ENCODE assay signal across 2 cellular contexts in genomic region chr6:143021543-143021942, GRCh38.
TF ChIP-seq lines count a peak whose summit lies in the region.

No MANE protein-coding gene starts in this region.

TF ChIP-seq in HepG2, 621 proteins besides CTCF, POLR2A, EP300 and RAD21:
- TF ChIP-seq MAFF (IDR thresholded peaks at IDR 0.05; ENCODE audit: low read depth, low read length) (peak; percentile 59; the same call in 1 of the 2 replicates), EZH2 (conservative IDR thresholded peaks at IDR 0.05; ENCODE audit: low read depth, low read length) (no peak), MAFK (conservative IDR thresholded peaks at IDR 0.05 in 1 of 2, IDR thresholded peaks at IDR 0.05 in 1 of 2; ENCODE audit: low read length in 2 of 2) (peak; percentile 57 to 70; a peak in 3 of 4 replicates)
TF ChIP-seq in HepG2: peak in this region for 2.

TF ChIP-seq in IMR-90, 13 proteins besides CTCF, POLR2A, EP300 and RAD21:
- TF ChIP-seq BHLHE40 (IDR thresholded peaks at IDR 0.05; ENCODE audit: low read depth, low read length) (no peak), MAFK (IDR thresholded peaks at IDR 0.05; ENCODE audit: low read depth, low read length) (peak; percentile 22; the same call in 1 of the 2 replicates), NFE2L2 (IDR thresholded peaks at IDR 0.05; ENCODE audit: low read depth, low read length) (no peak)
